ENCODE assay signal across 26 cellular contexts in the genomic region with DNA sequence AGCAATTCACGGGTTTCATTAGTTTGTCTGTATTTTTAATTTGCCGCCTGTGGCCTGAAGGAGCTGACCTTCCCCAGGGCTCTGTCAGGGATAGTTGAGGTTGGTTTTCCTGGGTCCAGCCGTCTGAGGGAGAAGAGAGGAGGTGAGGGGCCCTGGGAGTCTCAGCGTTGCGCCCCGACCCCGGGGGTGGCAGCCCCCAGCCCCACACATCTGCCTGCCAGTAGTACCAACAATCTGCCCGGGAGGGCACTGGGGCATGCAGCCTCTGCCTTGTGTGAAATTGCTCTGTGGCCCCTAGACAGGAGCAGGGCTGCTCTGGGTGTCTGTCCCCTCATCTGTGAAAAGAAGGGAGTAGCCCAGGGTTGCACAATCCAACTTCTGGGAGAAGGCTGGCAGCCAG. TPM values are rescaled to one million over a fixed set of nuclear protein-coding genes. Genes with fewer than 3 reads are reported as not detected.
"Had no signal": no experiment of that assay in that cellular context is flagged by ENCODE, and none has a peak within 500 bp of the region (broad histone marks: within the 10 kb centered on the region; RNA-seq: fewer than 3 reads in every experiment).

No MANE protein-coding gene starts in this region.

- H3K9me3 Mint-ChIP-seq: memory B cell, neural progenitor cell had no signal

- H3K36me3 ChIP-seq: gastrocnemius medialis, prostate gland, right atrium auricular region, stomach, thyroid gland, vagina had no signal

- H3K4me3 ChIP-seq: gastrocnemius medialis, lung, neural progenitor cell, prostate gland, right atrium auricular region, smooth muscle cell, stomach, thyroid gland, vagina had no signal

- H3K27ac ChIP-seq: epithelial cell of prostate, gastrocnemius medialis, neural progenitor cell, parathyroid adenoma, prostate gland, right atrium auricular region, thyroid gland, vagina had no signal

- H3K79me2 ChIP-seq: parathyroid adenoma had no signal

- H3K27ac Mint-ChIP-seq: endodermal cell, memory B cell, nephron had no signal

- H3K4me1 ChIP-seq: gastrocnemius medialis, parathyroid adenoma, prostate gland, right atrium auricular region, thyroid gland, vagina had no signal

- H3K36me3 Mint-ChIP-seq: memory B cell had no signal

- FAIRE-seq: keratinocyte had no signal

- H3K4me3 Mint-ChIP-seq: endodermal cell, memory B cell, nephron, neural progenitor cell had no signal

- H3K4me1 Mint-ChIP-seq: memory B cell, nephron had no signal

- H3K27me3 ChIP-seq: neural progenitor cell, thyroid gland, vagina had no signal

- DNase-seq: effector CD8-positive, alpha-beta T cell; endodermal cell; foreskin fibroblast; gastrocnemius medialis; stimulated activated CD4-positive, alpha-beta T cell treated with anti-CD3 and anti-CD28 coated beads, Interleukin-12 subunit alpha, Interleukin-12 subunit beta, amount 100 ng/mL, for 4 hours; stimulated activated CD4-positive, alpha-beta T cell treated with anti-CD3 and anti-CD28 coated beads, Interleukin-1b, Interleukin-23, amount 100 ng/mL, for 48 hours; stimulated activated CD4-positive, alpha-beta T cell treated with anti-CD3 and anti-CD28 coated beads, Interleukin-4, amount 100 ng/mL, for 1 hour; stimulated activated CD8-positive, alpha-beta memory T cell treated with anti-CD3 and anti-CD28 coated beads, Interleukin-4, amount 100 ng/mL, for 48 hours; stimulated activated naive CD4-positive, alpha-beta T cell; stomach; thyroid gland; trophoblast cell had no signal

- H3K9ac ChIP-seq: neural progenitor cell, parathyroid adenoma had no signal

- H2AFZ ChIP-seq: neural progenitor cell, parathyroid adenoma had no signal

- H3K4me2 ChIP-seq: neural progenitor cell, smooth muscle cell had no signal

- ATAC-seq: esophagus mucosa, gastrocnemius medialis had no signal

- H3K9me3 ChIP-seq: gastrocnemius medialis, prostate gland, right atrium auricular region, stomach, thyroid gland, vagina had no signal

RNA-seq across cellular contexts. Expression of gene B3GAT1, which starts 6.6 kb away (rescaled TPM):
- total RNA-seq: glomerular endothelial cell, osteoblast, smooth muscle cell had no signal
- polyA plus RNA-seq: smooth muscle cell had no signal
